8 cellular contexts compared by ENCODE assay signal in genomic region chr12:108857158-108857407, GRCh38. TPM values are rescaled to one million over a fixed set of nuclear protein-coding genes. Genes with fewer than 3 reads are reported as not detected.
DNase-seq lines count a peak whose midpoint lies in the region; ATAC-seq and TF ChIP-seq lines count a peak whose summit lies in the region.

No MANE protein-coding gene starts in this region.

- ATAC-seq in GM23338: peak; percentile 39

- H3K27me3 Mint-ChIP-seq in GM23338 (ENCODE audit: insufficient read depth, low read depth, poor library complexity): peaks cover 18% of the 10 kb centered on the region

- POLR2A ChIA-PET in SK-N-SH (lab: Yijun Ruan, JAX): interaction anchor here (0.6 to 2.1 kb wide), 4 partner anchors 11 to 210 kb away, joined by 3 to 11 read pairs (median 6); no protein-coding TSS in a partner anchor

- TF ChIP-seq CTCF in GM23338 (conservative IDR thresholded peaks at IDR 0.05; ENCODE audit: low read depth in 2 of 2): no peak
- no peak for TF ChIP-seq CTCF in SK-N-SH (IDR thresholded peaks at IDR 0.05)
- TF ChIP-seq CTCF in fibroblast of villous mesenchyme (IDR thresholded peaks at IDR 0.05; ENCODE audit: insufficient read depth, low read depth, low read length): no peak

- H3K4me2 ChIP-seq in GM23338 (peak overlapping the region; percentile 92), SK-N-SH (peak overlapping the region; percentile 94)

- H3K79me2 ChIP-seq in GM23338 (replicated peaks; ENCODE audit: insufficient read depth) (peaks cover 35% of the 10 kb centered on the region), SK-N-SH (ENCODE audit: insufficient read depth) (peaks cover 50% of the 10 kb centered on the region)

- H3K4me1 ChIP-seq in GM23338 (ENCODE audit: insufficient read depth) (peaks cover 25% of the 10 kb centered on the region), SK-N-SH (ENCODE audit: control insufficient read depth in 1 of 2, insufficient read depth in 2 of 2, low read depth in 1 of 2, low read length in 1 of 2) (peaks cover 20 to 22% of the 10 kb centered on the region in 2 experiments; a peak in 3 of 4 replicates), rectal smooth muscle tissue (ENCODE audit: control insufficient read depth, insufficient read depth, low read length) (peaks cover 15% of the 10 kb centered on the region)

- CTCF ChIA-PET in SK-N-SH (lab: Yijun Ruan, JAX): interaction anchor here (0.6 to 1.1 kb wide), 3 partner anchors 53 to 192 kb away, joined by 4 to 5 read pairs (median 4); no protein-coding TSS in a partner anchor

- H3K4me3 Mint-ChIP-seq in GM23338: peak overlapping the region; percentile 95

- H3K4me3 ChIP-seq in GM23338: peak overlapping the region; percentile 72
- peak overlapping the region; percentile 81 to 84 for H3K4me3 ChIP-seq in SK-N-SH (ENCODE audit: low read depth in 2 of 2, low read length in 1 of 2)
- H3K4me3 ChIP-seq in fibroblast of villous mesenchyme (ENCODE audit: low read depth, low read length): peak overlapping the region; percentile 98
- peak overlapping the region; percentile 87 for H3K4me3 ChIP-seq in rectal smooth muscle tissue (ENCODE audit: low read length)

- H3K27me3 ChIP-seq in GM23338 (ENCODE audit: insufficient read depth): peaks cover 12% of the 10 kb centered on the region
- no peaks in the 10 kb centered on the region for H3K27me3 ChIP-seq in SK-N-SH (ENCODE audit: insufficient read depth)
- H3K27me3 ChIP-seq in rectal smooth muscle tissue (ENCODE audit: control insufficient read depth, insufficient read depth, low read length): no peaks in the 10 kb centered on the region

- no peak for TF ChIP-seq RAD21 in SK-N-SH (IDR thresholded peaks at IDR 0.05; ENCODE audit: low read length)

- DNase-seq in GM23338 (ENCODE audit: low spot score) (no peak), SK-N-SH (no peak), fibroblast of villous mesenchyme (ENCODE audit: low read depth) (no peak), NCI-H69 (lab: John Stamatoyannopoulos, UW) (no peak), occipital lobe (lab: John Stamatoyannopoulos, UW) (no peak), cerebellar nuclear complex (lab: John Stamatoyannopoulos, UW) (no peak)
- no peak for DNase-seq in stimulated activated naive CD4-positive, alpha-beta T cell treated with Interleukin-2 at 50 U/mL for 16 hours (lab: John Stamatoyannopoulos, UW)

- H3K27ac ChIP-seq in GM23338 (ENCODE audit: low read depth) (no peak overlapping the region), SK-N-SH (ENCODE audit: low read depth in 2 of 2, low read length in 1 of 2) (peak overlapping the region; percentile 67 to 99), rectal smooth muscle tissue (ENCODE audit: low read depth, low read length) (peak overlapping the region; percentile 78)

- H3K36me3 Mint-ChIP-seq in GM23338 (ENCODE audit: low read depth): peaks cover 26% of the 10 kb centered on the region

- no peaks in the 10 kb centered on the region for H3F3A ChIP-seq in GM23338 (replicated peaks; ENCODE audit: low read depth)
- peaks cover 35% of the 10 kb centered on the region for H3F3A ChIP-seq in SK-N-SH (replicated peaks; ENCODE audit: insufficient read depth)

- H2AFZ ChIP-seq in GM23338: peak overlapping the region; percentile 91
- no peak overlapping the region for H2AFZ ChIP-seq in SK-N-SH (ENCODE audit: low read depth)

- H3K4me1 Mint-ChIP-seq in GM23338: peaks cover 41% of the 10 kb centered on the region

- peak overlapping the region; percentile 96 for H3K9ac ChIP-seq in SK-N-SH
- peak overlapping the region; percentile 66 for H3K9ac ChIP-seq in rectal smooth muscle tissue (ENCODE audit: low read length)

- H3K9me2 ChIP-seq in GM23338 (ENCODE audit: insufficient read depth) (no peaks in the 10 kb centered on the region), SK-N-SH (no peaks in the 10 kb centered on the region)

- 0 out of 2 replicates have a peak, but pooled peaks cover 5% of the 10 kb centered on the region for H3K36me3 ChIP-seq in GM23338 (ENCODE audit: insufficient read depth)
- peaks cover 0 to 18% of the 10 kb centered on the region in 2 experiments for H3K36me3 ChIP-seq in SK-N-SH (replicated peaks in 1 of 2; ENCODE audit: control insufficient read depth in 1 of 2, insufficient read depth in 2 of 2, low read length in 1 of 2)
- H3K36me3 ChIP-seq in rectal smooth muscle tissue (ENCODE audit: control insufficient read depth, insufficient read depth, low read length): no peaks in the 10 kb centered on the region

- H3K27ac Mint-ChIP-seq in GM23338: peak overlapping the region; percentile 90

- H4K20me1 ChIP-seq in GM23338 (replicated peaks; ENCODE audit: insufficient read depth) (no peaks in the 10 kb centered on the region), SK-N-SH (ENCODE audit: insufficient read depth) (no peaks in the 10 kb centered on the region)

- peaks cover 9% of the 10 kb centered on the region for H3K9me3 Mint-ChIP-seq in GM23338

- TF ChIP-seq EP300 in SK-N-SH (IDR thresholded peaks at IDR 0.05; ENCODE audit: borderline replicate concordance in 1 of 2, low read depth in 1 of 2, low read length in 1 of 2): no peak

- 0% methylated on average over 2 of the region's 30 CpGs for WGBS in SK-N-SH (ENCODE audit: low lambda C conversion rate)

- no peaks in the 10 kb centered on the region for H3K9me3 ChIP-seq in SK-N-SH

TF ChIP-seq in GM23338, 12 proteins besides CTCF, POLR2A, EP300 and RAD21 (continues in another document):
- TF ChIP-seq, protein P1, sequence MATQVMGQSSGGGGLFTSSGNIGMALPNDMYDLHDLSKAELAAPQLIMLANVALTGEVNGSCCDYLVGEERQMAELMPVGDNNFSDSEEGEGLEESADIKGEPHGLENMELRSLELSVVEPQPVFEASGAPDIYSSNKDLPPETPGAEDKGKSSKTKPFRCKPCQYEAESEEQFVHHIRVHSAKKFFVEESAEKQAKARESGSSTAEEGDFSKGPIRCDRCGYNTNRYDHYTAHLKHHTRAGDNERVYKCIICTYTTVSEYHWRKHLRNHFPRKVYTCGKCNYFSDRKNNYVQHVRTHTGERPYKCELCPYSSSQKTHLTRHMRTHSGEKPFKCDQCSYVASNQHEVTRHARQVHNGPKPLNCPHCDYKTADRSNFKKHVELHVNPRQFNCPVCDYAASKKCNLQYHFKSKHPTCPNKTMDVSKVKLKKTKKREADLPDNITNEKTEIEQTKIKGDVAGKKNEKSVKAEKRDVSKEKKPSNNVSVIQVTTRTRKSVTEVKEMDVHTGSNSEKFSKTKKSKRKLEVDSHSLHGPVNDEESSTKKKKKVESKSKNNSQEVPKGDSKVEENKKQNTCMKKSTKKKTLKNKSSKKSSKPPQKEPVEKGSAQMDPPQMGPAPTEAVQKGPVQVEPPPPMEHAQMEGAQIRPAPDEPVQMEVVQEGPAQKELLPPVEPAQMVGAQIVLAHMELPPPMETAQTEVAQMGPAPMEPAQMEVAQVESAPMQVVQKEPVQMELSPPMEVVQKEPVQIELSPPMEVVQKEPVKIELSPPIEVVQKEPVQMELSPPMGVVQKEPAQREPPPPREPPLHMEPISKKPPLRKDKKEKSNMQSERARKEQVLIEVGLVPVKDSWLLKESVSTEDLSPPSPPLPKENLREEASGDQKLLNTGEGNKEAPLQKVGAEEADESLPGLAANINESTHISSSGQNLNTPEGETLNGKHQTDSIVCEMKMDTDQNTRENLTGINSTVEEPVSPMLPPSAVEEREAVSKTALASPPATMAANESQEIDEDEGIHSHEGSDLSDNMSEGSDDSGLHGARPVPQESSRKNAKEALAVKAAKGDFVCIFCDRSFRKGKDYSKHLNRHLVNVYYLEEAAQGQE (IDR thresholded peaks at IDR 0.05; ENCODE audit: unreplicated experiment): no peak
- TF ChIP-seq ZNF331 (CRISPR knock-in tag; IDR thresholded peaks at IDR 0.05; ENCODE audit: low read depth) (no peak), EZH2phosphoT487 (IDR thresholded peaks at IDR 0.05; ENCODE audit: unreplicated experiment) (no peak)

TF ChIP-seq in SK-N-SH, 30 proteins besides CTCF, POLR2A, EP300 and RAD21 (continues in another document):
- TF ChIP-seq RXRA (IDR thresholded peaks at IDR 0.05; ENCODE audit: borderline replicate concordance, low read depth): no peak
- TF ChIP-seq, protein P2, sequence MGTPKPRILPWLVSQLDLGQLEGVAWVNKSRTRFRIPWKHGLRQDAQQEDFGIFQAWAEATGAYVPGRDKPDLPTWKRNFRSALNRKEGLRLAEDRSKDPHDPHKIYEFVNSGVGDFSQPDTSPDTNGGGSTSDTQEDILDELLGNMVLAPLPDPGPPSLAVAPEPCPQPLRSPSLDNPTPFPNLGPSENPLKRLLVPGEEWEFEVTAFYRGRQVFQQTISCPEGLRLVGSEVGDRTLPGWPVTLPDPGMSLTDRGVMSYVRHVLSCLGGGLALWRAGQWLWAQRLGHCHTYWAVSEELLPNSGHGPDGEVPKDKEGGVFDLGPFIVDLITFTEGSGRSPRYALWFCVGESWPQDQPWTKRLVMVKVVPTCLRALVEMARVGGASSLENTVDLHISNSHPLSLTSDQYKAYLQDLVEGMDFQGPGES (IDR thresholded peaks at IDR 0.05; ENCODE audit: low read depth, low read length): no peak
- no peak for TF ChIP-seq TCF12 (IDR thresholded peaks at IDR 0.05)
- TF ChIP-seq, protein P3, sequence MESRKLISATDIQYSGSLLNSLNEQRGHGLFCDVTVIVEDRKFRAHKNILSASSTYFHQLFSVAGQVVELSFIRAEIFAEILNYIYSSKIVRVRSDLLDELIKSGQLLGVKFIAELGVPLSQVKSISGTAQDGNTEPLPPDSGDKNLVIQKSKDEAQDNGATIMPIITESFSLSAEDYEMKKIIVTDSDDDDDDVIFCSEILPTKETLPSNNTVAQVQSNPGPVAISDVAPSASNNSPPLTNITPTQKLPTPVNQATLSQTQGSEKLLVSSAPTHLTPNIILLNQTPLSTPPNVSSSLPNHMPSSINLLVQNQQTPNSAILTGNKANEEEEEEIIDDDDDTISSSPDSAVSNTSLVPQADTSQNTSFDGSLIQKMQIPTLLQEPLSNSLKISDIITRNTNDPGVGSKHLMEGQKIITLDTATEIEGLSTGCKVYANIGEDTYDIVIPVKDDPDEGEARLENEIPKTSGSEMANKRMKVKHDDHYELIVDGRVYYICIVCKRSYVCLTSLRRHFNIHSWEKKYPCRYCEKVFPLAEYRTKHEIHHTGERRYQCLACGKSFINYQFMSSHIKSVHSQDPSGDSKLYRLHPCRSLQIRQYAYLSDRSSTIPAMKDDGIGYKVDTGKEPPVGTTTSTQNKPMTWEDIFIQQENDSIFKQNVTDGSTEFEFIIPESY (IDR thresholded peaks at IDR 0.05; ENCODE audit: borderline replicate concordance, low read depth): no peak

RNA-seq across cellular contexts. Expression of gene SSH1, which starts 0.3 kb away (rescaled TPM):
- 10.8 and 11.8 TPM in 2 replicates for total RNA-seq in GM23338 (2014; rRNA removed; shearing (Covaris generic))
- polyA plus RNA-seq in GM23338 (2016; fragmentation: Nextera tagmentation; extraction: Ambion mirVana) (3.4 and 3.6 TPM in 2 replicates), SK-N-SH (2012; rRNA removed) (16.4 and 19.6 TPM in 2 replicates)
- 12.2 and 14.1 TPM in 2 replicates for polyA plus RNA-seq in SK-N-SH (2012; cell fraction: cytosol; rRNA removed)
- polyA plus RNA-seq in SK-N-SH (2012; cell fraction: nucleus; rRNA removed): 27.9 and 35.1 TPM in 2 replicates
- total RNA-seq in fibroblast of villous mesenchyme (27.2 and 34.1 TPM in 2 replicates), occipital lobe (7.5 TPM)

RNA-seq across cellular contexts. Expression of gene DAO, which starts 22.8 kb away (rescaled TPM):
- not detected in 2 replicates for total RNA-seq in GM23338 (2014; rRNA removed; shearing (Covaris generic))
- polyA plus RNA-seq in GM23338 (2016; fragmentation: Nextera tagmentation; extraction: Ambion mirVana): not detected in 2 replicates
- not detected in 2 replicates for polyA plus RNA-seq in SK-N-SH (2012; rRNA removed)
- polyA plus RNA-seq in SK-N-SH (2012; cell fraction: cytosol; rRNA removed): not detected in 2 replicates
- polyA plus RNA-seq in SK-N-SH (2012; cell fraction: nucleus; rRNA removed): not detected in 2 replicates
- not detected in 2 replicates for total RNA-seq in fibroblast of villous mesenchyme
- total RNA-seq in occipital lobe: not detected
